In the genomic region with DNA sequence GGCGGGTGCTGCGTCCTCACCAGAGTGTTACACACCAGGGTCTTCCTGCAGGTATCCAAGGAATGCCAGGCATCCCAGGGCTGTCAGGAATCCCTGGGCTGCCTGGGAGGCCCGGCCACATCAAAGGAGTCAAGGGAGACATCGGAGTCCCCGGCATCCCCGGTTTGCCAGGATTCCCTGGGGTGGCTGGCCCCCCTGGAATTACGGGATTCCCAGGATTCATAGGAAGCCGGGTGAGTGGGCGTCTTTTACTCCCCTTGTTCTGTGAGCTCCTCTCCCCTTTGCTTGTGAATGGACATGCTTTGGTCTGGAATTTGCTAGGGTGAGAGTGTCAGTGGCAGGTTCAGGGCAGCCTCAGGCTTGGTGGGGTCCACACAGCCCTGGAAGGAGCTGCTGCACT, we compare ENCODE assay signal across 20 cellular contexts.
DNase-seq lines count a peak whose midpoint lies in the region; TF ChIP-seq lines count a peak whose summit lies in the region.
"Had no signal": no experiment of that assay in that cellular context is flagged by ENCODE, and none has a peak within 500 bp of the region (broad histone marks: within the 10 kb centered on the region; RNA-seq: fewer than 3 reads in every experiment).

No MANE protein-coding gene starts in this region.

- in situ Hi-C loops in GM13976 (cut with MboI; ENCODE audit: low sequenced_read_pairs, unreplicated experiment), result no loop called here

- H3K9me3 ChIP-seq in HUES64 (ENCODE audit: insufficient read depth, low read depth, low read length), result no peaks in the 10 kb centered on the region
- H3K9me3 ChIP-seq: stomach had no signal

- H3K27me3 ChIP-seq in HUES64 (ENCODE audit: insufficient read depth, low read length), result no peaks in the 10 kb centered on the region
- H3K27me3 ChIP-seq: stomach had no signal

- no peak overlapping the region for H3K4me3 ChIP-seq in HUES64 (ENCODE audit: low read length)
- H3K4me3 ChIP-seq: GM12878, stomach had no signal

- peaks cover 59% of the 10 kb centered on the region for H3K36me3 ChIP-seq in HUES64 (ENCODE audit: insufficient read depth, low read length)

- no peak for TF ChIP-seq CTCF in GM13976 (IDR thresholded peaks at IDR 0.05; ENCODE audit: borderline replicate concordance, control extremely low read depth, extremely low read depth, insufficient read depth, missing control alignments)

- peaks cover 25% of the 10 kb centered on the region for H3K4me1 ChIP-seq in HUES64 (ENCODE audit: insufficient read depth, low read length)
- H3K4me1 ChIP-seq: parathyroid adenoma had no signal

- 22% methylated on average over 9 of the region's 9 CpGs for WGBS in HUES64

- peak overlapping the region; percentile 95 for H3K27ac ChIP-seq in HUES64 (ENCODE audit: low read depth, low read length)
- H3K27ac ChIP-seq: parathyroid adenoma, WERI-Rb-1 had no signal

- H3K9ac ChIP-seq in HUES64 (ENCODE audit: low read depth, low read length), result peak overlapping the region; percentile 61
- H3K9ac ChIP-seq: parathyroid adenoma had no signal

- DNase-seq in 8988T (peak; percentile 98), ecto neural progenitor cell (ENCODE audit: low spot score) (peak; percentile 76), kidney tubule cell (ENCODE audit: low spot score) (peak; percentile 75), DMS53 (lab: John Stamatoyannopoulos, UW) (no peak), GM19240 (ENCODE audit: insufficient read length, low spot score) (no peak), GM13976 (ENCODE audit: low spot score) (no peak), NCI-H524 treated with DMSO at 0.1 percent for 48 hours (lab: John Stamatoyannopoulos, UW) (no peak)
- DNase-seq: activated effector memory CD4-positive, alpha-beta T cell treated with anti-CD3 and anti-CD28 coated beads, Interleukin-2, amount 50 U/mL, for 16 hours; CD4-positive, CD25-positive, alpha-beta regulatory T cell; effector CD8-positive, alpha-beta T cell; HCEC 1CT; Kasumi-1; NCI-H1694; NCI-H526; stimulated activated CD4-positive, alpha-beta T cell treated with anti-CD3 and anti-CD28 coated beads, Interleukin-12 subunit alpha, Interleukin-12 subunit beta, amount 100 ng/mL, for 4 hours; stomach; WERI-Rb-1 had no signal

Comparison
In these comparisons a context has a peak if more than half of its experiments do, and no peak if none do; other contexts are left out.
1. DNase-seq: peak in 8988T (single experiment), ecto neural progenitor cell (single experiment) and kidney tubule cell (single experiment); none in DMS53 (single experiment), GM19240 (single experiment), GM13976 (single experiment) and NCI-H524 treated with DMSO at 0.1 percent for 48 hours (single experiment).